In genomic region chr11:75784085-75784478, GRCh38 we compare ENCODE assay signal across 1 cellular context.
TF ChIP-seq lines count a peak whose summit lies in the region.

No MANE protein-coding gene starts in this region.

TF ChIP-seq in HepG2, 621 proteins besides CTCF, POLR2A, EP300 and RAD21 (continued from another document and continues in another):
- 0 out of 2 replicates have a peak, but pooled peaks have one; percentile 7 for TF ChIP-seq ZNF644 (CRISPR knock-in tag; IDR thresholded peaks at IDR 0.05; ENCODE audit: low read depth)
- TF ChIP-seq ZSCAN22 (CRISPR knock-in tag; IDR thresholded peaks at IDR 0.05) = no peak
- TF ChIP-seq ZNF724P (CRISPR knock-in tag; IDR thresholded peaks at IDR 0.05; ENCODE audit: borderline replicate concordance) = no peak
- TF ChIP-seq IKZF4 (CRISPR knock-in tag; IDR thresholded peaks at IDR 0.05; ENCODE audit: borderline replicate concordance, low read depth, not compliant biosample characterization) = no peak
- TF ChIP-seq ZC3H13 (CRISPR knock-in tag; IDR thresholded peaks at IDR 0.05) = no peak
- TF ChIP-seq MED8 (CRISPR knock-in tag; IDR thresholded peaks at IDR 0.05; ENCODE audit: insufficient replicate concordance) = peak; percentile 45
- TF ChIP-seq ZNF296 (CRISPR knock-in tag; conservative IDR thresholded peaks at IDR 0.05) = no peak
- TF ChIP-seq HOXD1 (CRISPR knock-in tag; IDR thresholded peaks at IDR 0.05) = no peak
- no peak for TF ChIP-seq HNRNPUL1 (IDR thresholded peaks at IDR 0.05; ENCODE audit: low read depth, low read length)
- no peak for TF ChIP-seq ARNT (IDR thresholded peaks at IDR 0.05)
- peak; percentile 81 for TF ChIP-seq CREM (IDR thresholded peaks at IDR 0.05)
- TF ChIP-seq CREM (CRISPR knock-in tag; IDR thresholded peaks at IDR 0.05) = no peak
- no peak for TF ChIP-seq MXD1 (CRISPR knock-in tag; IDR thresholded peaks at IDR 0.05)
- TF ChIP-seq RBFOX2 (IDR thresholded peaks at IDR 0.05; ENCODE audit: low read depth, low read length) = no peak
- no peak for TF ChIP-seq CAMTA2 (CRISPR knock-in tag; IDR thresholded peaks at IDR 0.05; ENCODE audit: borderline replicate concordance)
- no peak for TF ChIP-seq ZNF766 (CRISPR knock-in tag; IDR thresholded peaks at IDR 0.05; ENCODE audit: borderline replicate concordance)
- peak; percentile 82 for TF ChIP-seq KDM6A (CRISPR knock-in tag; IDR thresholded peaks at IDR 0.05; ENCODE audit: low read depth)
- no peak for TF ChIP-seq RFXAP (CRISPR knock-in tag; IDR thresholded peaks at IDR 0.05; ENCODE audit: borderline replicate concordance)
- peak; percentile 59 for TF ChIP-seq HDAC1 (CRISPR knock-in tag; IDR thresholded peaks at IDR 0.05)
- no peak for TF ChIP-seq NFKB2 (CRISPR knock-in tag; IDR thresholded peaks at IDR 0.05; ENCODE audit: borderline replicate concordance)
- TF ChIP-seq ATF2 (CRISPR knock-in tag; IDR thresholded peaks at IDR 0.05) = no peak; the same call in 1 of the 2 replicates
- 0 out of 2 replicates have a peak, but pooled peaks have one; percentile 34 for TF ChIP-seq ZBTB39 (CRISPR knock-in tag; IDR thresholded peaks at IDR 0.05)
- peak; percentile 27 for TF ChIP-seq TEAD3 (CRISPR knock-in tag; optimal IDR thresholded peaks at IDR 0.05; ENCODE audit: borderline replicate concordance)
- peak; percentile 55 for TF ChIP-seq ZGPAT (CRISPR knock-in tag; IDR thresholded peaks at IDR 0.05)
- no peak for TF ChIP-seq NFIB (CRISPR knock-in tag; IDR thresholded peaks at IDR 0.05; ENCODE audit: borderline replicate concordance)
- TF ChIP-seq SKI (IDR thresholded peaks at IDR 0.05; ENCODE audit: partially characterized antibody) = peak; percentile 85
- no peak for TF ChIP-seq XBP1 (CRISPR knock-in tag; IDR thresholded peaks at IDR 0.05)
- TF ChIP-seq TEF (CRISPR knock-in tag; IDR thresholded peaks at IDR 0.05) = no peak
- peak; percentile 63; the same call in 1 of the 2 replicates for TF ChIP-seq FOXO1 (CRISPR knock-in tag; IDR thresholded peaks at IDR 0.05)
- no peak for TF ChIP-seq ZSCAN5A (CRISPR knock-in tag; IDR thresholded peaks at IDR 0.05; ENCODE audit: borderline replicate concordance)
- TF ChIP-seq PRDM10 (CRISPR knock-in tag; IDR thresholded peaks at IDR 0.05; ENCODE audit: low read depth) = peak; percentile 80; the same call in 1 of the 2 replicates
- TF ChIP-seq ZMAT5 (CRISPR knock-in tag; IDR thresholded peaks at IDR 0.05; ENCODE audit: borderline replicate concordance, low read depth) = no peak
- TF ChIP-seq ZNF253 (CRISPR knock-in tag; IDR thresholded peaks at IDR 0.05; ENCODE audit: borderline replicate concordance) = no peak
- TF ChIP-seq CCAR2 (optimal IDR thresholded peaks at IDR 0.05; ENCODE audit: low read depth, low read length) = no peak
- TF ChIP-seq IRF1 (CRISPR knock-in tag; IDR thresholded peaks at IDR 0.05; ENCODE audit: low read depth) = no peak
- TF ChIP-seq GRHL1 (CRISPR knock-in tag; conservative IDR thresholded peaks at IDR 0.05) = no peak
- no peak for TF ChIP-seq SRSF4 (IDR thresholded peaks at IDR 0.05; ENCODE audit: low read depth, low read length, poor library complexity, severe bottlenecking)
- no peak for TF ChIP-seq YY1 (IDR thresholded peaks at IDR 0.05; ENCODE audit: insufficient read depth, insufficient replicate concordance, low read depth, low read length)
- TF ChIP-seq EEA1 (CRISPR knock-in tag; IDR thresholded peaks at IDR 0.05; ENCODE audit: borderline replicate concordance) = no peak
- no peak for TF ChIP-seq AGO1 (IDR thresholded peaks at IDR 0.05; ENCODE audit: low read depth, low read length, poor library complexity, severe bottlenecking)
- TF ChIP-seq ATAD3A (CRISPR knock-in tag; IDR thresholded peaks at IDR 0.05) = no peak
- TF ChIP-seq MBNL3 (CRISPR knock-in tag; conservative IDR thresholded peaks at IDR 0.05) = no peak
- no peak for TF ChIP-seq ZBTB34 (CRISPR knock-in tag; IDR thresholded peaks at IDR 0.05)
- 0 out of 2 replicates have a peak, but pooled peaks have one; percentile 25 for TF ChIP-seq CCDC6 (CRISPR knock-in tag; IDR thresholded peaks at IDR 0.05)
- TF ChIP-seq PCBP2 (optimal IDR thresholded peaks at IDR 0.05; ENCODE audit: low read depth, low read length, poor library complexity, severe bottlenecking) = no peak
- no peak for TF ChIP-seq ZNF629 (CRISPR knock-in tag; conservative IDR thresholded peaks at IDR 0.05)
- TF ChIP-seq ZNF839 (CRISPR knock-in tag; IDR thresholded peaks at IDR 0.05; ENCODE audit: borderline replicate concordance) = no peak
- no peak for TF ChIP-seq MTERF4 (CRISPR knock-in tag; IDR thresholded peaks at IDR 0.05)
- no peak for TF ChIP-seq ZNF224 (CRISPR knock-in tag; IDR thresholded peaks at IDR 0.05)
